Comparison of ENCODE assay signal across 16 cellular contexts in the genomic region with DNA sequence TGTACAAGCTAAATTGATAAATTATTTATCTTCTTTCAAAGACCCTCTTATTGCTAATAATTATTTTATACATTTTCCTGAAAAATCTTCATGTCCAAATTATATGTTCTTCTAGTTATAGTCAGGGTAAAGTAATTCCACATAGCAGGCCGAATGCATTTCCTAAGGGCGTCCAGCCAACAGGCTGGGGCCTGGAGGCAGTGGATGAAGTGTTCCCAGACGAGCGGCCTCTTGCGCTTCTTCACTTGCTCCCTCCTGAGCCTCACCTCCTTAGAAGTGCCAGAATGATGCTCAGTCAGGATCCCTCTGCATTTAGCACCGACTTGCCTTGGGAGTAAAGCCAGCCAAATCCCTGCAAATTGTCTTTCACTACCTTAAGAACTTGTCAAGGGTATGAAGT. TPM values are rescaled to one million over a fixed set of nuclear protein-coding genes. Genes with fewer than 3 reads are reported as not detected.
DNase-seq lines count a peak whose midpoint lies in the region; ATAC-seq and TF ChIP-seq lines count a peak whose summit lies in the region.
"Had no signal": no experiment of that assay in that cellular context is flagged by ENCODE, and none has a peak within 500 bp of the region (broad histone marks: within the 10 kb centered on the region; RNA-seq: fewer than 3 reads in every experiment).

No MANE protein-coding gene starts in this region.

- no peak for ATAC-seq in lower lobe of right lung
- ATAC-seq: HCT116 had no signal

- H3K36me3 ChIP-seq in esophagus squamous epithelium = no peaks in the 10 kb centered on the region
- no peaks in the 10 kb centered on the region for H3K36me3 ChIP-seq in lower lobe of right lung
- peaks cover 0 to 3% (median 0%) of the 10 kb centered on the region in 5 donors for H3K36me3 ChIP-seq in subcutaneous abdominal adipose tissue (ENCODE audit: control insufficient read depth in 5 of 5, insufficient read depth in 5 of 5, low read length in 5 of 5)
- no peaks in the 10 kb centered on the region for H3K36me3 ChIP-seq in WERI-Rb-1
- H3K36me3 ChIP-seq: upper lobe of left lung had no signal

- TF ChIP-seq CTCF in esophagus squamous epithelium (IDR thresholded peaks at IDR 0.05) = no peak
- no peak for TF ChIP-seq CTCF in lower lobe of right lung (IDR thresholded peaks at IDR 0.05)
- no peak for TF ChIP-seq CTCF in WERI-Rb-1 (IDR thresholded peaks at IDR 0.05; ENCODE audit: low read depth, low read length)

- 32 to 41% methylated on average over 6 of the region's 6 CpGs for WGBS in esophagus squamous epithelium, 2 donors

- intact Hi-C loops in esophagus squamous epithelium (cut with DNase I) (no loop called here), lower lobe of right lung (cut with DNase I) (no loop called here)

- H3K4me3 ChIP-seq in esophagus squamous epithelium (peak overlapping the region in 3 of 4 donors; percentile 26 to 57 (median 35)), lower lobe of right lung (peak overlapping the region; percentile 53), subcutaneous abdominal adipose tissue (ENCODE audit: low read depth in 1 of 5, low read length in 5 of 5) (peak overlapping the region; percentile 34 to 82 (median 66)), WERI-Rb-1 (ENCODE audit: low read depth, low read length) (no peak overlapping the region)

- H3K27ac ChIP-seq in esophagus squamous epithelium (no peak overlapping the region), lower lobe of right lung (peak overlapping the region; percentile 4), subcutaneous abdominal adipose tissue (ENCODE audit: low read depth, low read length) (no peak overlapping the region), WERI-Rb-1 (no peak overlapping the region)
- H3K27ac ChIP-seq: upper lobe of left lung had no signal

- DNase-seq in ELF-1 (ENCODE audit: low read depth, low spot score) (peak; percentile 4), esophagus squamous epithelium (lab: John Stamatoyannopoulos, UW) (no peak), lower lobe of right lung (no peak), WERI-Rb-1 (no peak), hypothalamus (lab: John Stamatoyannopoulos, UW) (no peak), DMS79 treated with DMSO at 0.1 percent for 48 hours (lab: John Stamatoyannopoulos, UW) (no peak), 8988T (no peak)
- DNase-seq: activated CD4-positive, alpha-beta T cell treated with anti-CD3 and anti-CD28 coated beads, Interleukin-2, amount 50 U/mL, for 4 hours; MV-4-11; naive B cell; NCI-H2029; NCI-H510A treated with DMSO at 0.1 percent for 48 hours; upper lobe of left lung had no signal

- H3K9ac ChIP-seq in subcutaneous abdominal adipose tissue (ENCODE audit: low read length in 5 of 5) = peak overlapping the region in 2 of 5 donors; percentile 7 to 48

- H3K27me3 ChIP-seq in esophagus squamous epithelium (no peaks in the 10 kb centered on the region), lower lobe of right lung (ENCODE audit: low read depth) (no peaks in the 10 kb centered on the region), subcutaneous abdominal adipose tissue (ENCODE audit: control insufficient read depth in 5 of 5, insufficient read depth in 4 of 5, low read length in 5 of 5) (no peaks in the 10 kb centered on the region), WERI-Rb-1 (ENCODE audit: insufficient read depth, low read depth, severe bottlenecking) (peaks cover 68% of the 10 kb centered on the region)
- H3K27me3 ChIP-seq: upper lobe of left lung had no signal

- no peaks in the 10 kb centered on the region for H3K4me1 ChIP-seq in esophagus squamous epithelium
- H3K4me1 ChIP-seq in lower lobe of right lung = peaks cover 5% of the 10 kb centered on the region
- H3K4me1 ChIP-seq in subcutaneous abdominal adipose tissue (ENCODE audit: control insufficient read depth in 5 of 5, insufficient read depth in 5 of 5, low read length in 5 of 5) = peaks cover 0 to 9% (median 4%) of the 10 kb centered on the region in 5 donors
- H3K4me1 ChIP-seq: upper lobe of left lung had no signal

- H3K9me3 ChIP-seq in esophagus squamous epithelium (no peaks in the 10 kb centered on the region), lower lobe of right lung (no peaks in the 10 kb centered on the region), subcutaneous abdominal adipose tissue (ENCODE audit: control insufficient read depth in 5 of 5, low read length in 5 of 5) (no peaks in the 10 kb centered on the region), WERI-Rb-1 (ENCODE audit: severe bottlenecking) (no peaks in the 10 kb centered on the region)
- H3K9me3 ChIP-seq: upper lobe of left lung had no signal

- no peak for TF ChIP-seq POLR2A in esophagus squamous epithelium (IDR thresholded peaks at IDR 0.05)

RNA-seq across cellular contexts. Expression of gene OLFML1, which starts 1.4 kb away (rescaled TPM):
- total RNA-seq in esophagus squamous epithelium (1 to 10 TPM in 2 of 4 donors, under 1 TPM in 1, not detected in 1; 0.35 to 6.3 (median 2.4) TPM), lower lobe of right lung (23.2 TPM)
- total RNA-seq: RPMI7951 had no signal

RNA-seq across cellular contexts. Expression of gene PPFIBP2, which starts 27.1 kb away (rescaled TPM):
- total RNA-seq in esophagus squamous epithelium = 10 to 100 TPM; 28.1 to 61.1 (median 49.4) TPM
- total RNA-seq in lower lobe of right lung = 24.1 TPM
